ENCODE assay signal across 10 cellular contexts in genomic region chr14:25411933-25412757, GRCh38.
DNase-seq lines count a peak whose midpoint lies in the region; ATAC-seq, FAIRE-seq and TF ChIP-seq lines count a peak whose summit lies in the region.
"Had no signal": no experiment of that assay in that cellular context is flagged by ENCODE, and none has a peak within 500 bp of the region (broad histone marks: within the 10 kb centered on the region; RNA-seq: fewer than 3 reads in every experiment).

No MANE protein-coding gene starts in this region.

- H2AFZ ChIP-seq in neural progenitor cell (replicated peaks) = no peak overlapping the region

- peaks cover 2% of the 10 kb centered on the region for H3K4me1 Mint-ChIP-seq in neural progenitor cell
- no peaks in the 10 kb centered on the region for H3K4me1 Mint-ChIP-seq in activated CD8-positive, alpha-beta memory T cell treated with anti-CD3 and anti-CD28 coated beads, Interleukin-2, amount 10 ng/mL, durations not matched to agents 7 days and 5 days
- H3K4me1 Mint-ChIP-seq: memory B cell had no signal

- H3K36me3 ChIP-seq in neural progenitor cell = no peaks in the 10 kb centered on the region

- H3K4me3 ChIP-seq in neural progenitor cell = no peak overlapping the region

- no peak for ATAC-seq in GM18907 (IDR thresholded peaks at IDR 0.05; ENCODE audit: unreplicated experiment)
- ATAC-seq in activated CD8-positive, alpha-beta memory T cell treated with anti-CD3 and anti-CD28 coated beads, Interleukin-2, amount 10 ng/mL, durations not matched to agents 7 days and 5 days = no peak
- no peak for ATAC-seq in HG03095 (IDR thresholded peaks at IDR 0.05; ENCODE audit: unreplicated experiment)
- ATAC-seq: activated T-cell treated with anti-CD3 and anti-CD28 coated beads, Interleukin-2, amount 50 U/mL, for 72 hours had no signal

- no peaks in the 10 kb centered on the region for H4K20me1 ChIP-seq in neural progenitor cell (ENCODE audit: low read depth)

- H3K4me1 ChIP-seq in neural progenitor cell = no peaks in the 10 kb centered on the region

- H3K27me3 Mint-ChIP-seq in neural progenitor cell (ENCODE audit: insufficient read depth, low read depth) = peaks cover 3% of the 10 kb centered on the region
- H3K27me3 Mint-ChIP-seq in activated CD8-positive, alpha-beta memory T cell treated with anti-CD3 and anti-CD28 coated beads, Interleukin-2, amount 10 ng/mL, durations not matched to agents 7 days and 5 days = no peaks in the 10 kb centered on the region

- no peak overlapping the region for H3K9ac ChIP-seq in neural progenitor cell

- H3K27ac Mint-ChIP-seq in neural progenitor cell = no peak overlapping the region
- no peak overlapping the region for H3K27ac Mint-ChIP-seq in activated CD8-positive, alpha-beta memory T cell treated with anti-CD3 and anti-CD28 coated beads, Interleukin-2, amount 10 ng/mL, durations not matched to agents 7 days and 5 days
- H3K27ac Mint-ChIP-seq: activated T-cell treated with anti-CD3 and anti-CD28 coated beads, Interleukin-2, amount 50 U/mL, for 72 hours; memory B cell had no signal

- no peaks in the 10 kb centered on the region for H3F3A ChIP-seq in neural progenitor cell (ENCODE audit: low read depth)

- no peaks in the 10 kb centered on the region for H3K36me3 Mint-ChIP-seq in neural progenitor cell
- no peaks in the 10 kb centered on the region for H3K36me3 Mint-ChIP-seq in activated CD8-positive, alpha-beta memory T cell treated with anti-CD3 and anti-CD28 coated beads, Interleukin-2, amount 10 ng/mL, durations not matched to agents 7 days and 5 days
- H3K36me3 Mint-ChIP-seq: memory B cell had no signal

- no peak overlapping the region for H3K27ac ChIP-seq in neural progenitor cell

- DNase-seq in GM03348 (ENCODE audit: low spot score) (peak; percentile 28), NCI-H2227 treated with DMSO at 0.1 percent for 48 hours (lab: John Stamatoyannopoulos, UW) (peak; percentile 54), neural progenitor cell (ENCODE audit: low spot score) (peak; percentile 73), NCI-H187 treated with DMSO at 0.1 percent for 48 hours (lab: John Stamatoyannopoulos, UW) (no peak)
- no peak for DNase-seq in activated CD8-positive, alpha-beta memory T cell treated with anti-CD3 and anti-CD28 coated beads, Interleukin-2, amount 10 ng/mL, durations not matched to agents 7 days and 5 days
- DNase-seq: activated T-cell treated with anti-CD3 and anti-CD28 coated beads, Interleukin-2, amount 50 U/mL, for 72 hours had no signal

- TF ChIP-seq CTCF in neural progenitor cell (IDR thresholded peaks at IDR 0.05) = peak; percentile 57

- H3K9me3 Mint-ChIP-seq in neural progenitor cell = no peaks in the 10 kb centered on the region
- no peaks in the 10 kb centered on the region for H3K9me3 Mint-ChIP-seq in activated CD8-positive, alpha-beta memory T cell treated with anti-CD3 and anti-CD28 coated beads, Interleukin-2, amount 10 ng/mL, durations not matched to agents 7 days and 5 days (ENCODE audit: low read depth)

- no peaks in the 10 kb centered on the region for H3K27me3 ChIP-seq in neural progenitor cell

- peak; percentile 18 for FAIRE-seq in colon (lab: Jason Lieb, UNC)

- no peaks in the 10 kb centered on the region for H3K79me2 ChIP-seq in neural progenitor cell (ENCODE audit: low read depth)

- no peak overlapping the region for H3K4me2 ChIP-seq in neural progenitor cell

- CTCF ChIA-PET in activated CD8-positive, alpha-beta memory T cell treated with anti-CD3 and anti-CD28 coated beads, Interleukin-2, amount 10 ng/mL, durations not matched to agents 7 days and 5 days (lab: Charles Lee) = interaction anchor here (0.6 to 1.1 kb wide), 2 partner anchors 13 to 129 kb away, joined by 3 to 6 read pairs; no protein-coding TSS in a partner anchor

- no peak overlapping the region for H3K4me3 Mint-ChIP-seq in neural progenitor cell
- no peak overlapping the region for H3K4me3 Mint-ChIP-seq in activated CD8-positive, alpha-beta memory T cell treated with anti-CD3 and anti-CD28 coated beads, Interleukin-2, amount 10 ng/mL, durations not matched to agents 7 days and 5 days
- H3K4me3 Mint-ChIP-seq: activated T-cell treated with anti-CD3 and anti-CD28 coated beads, Interleukin-2, amount 50 U/mL, for 72 hours; memory B cell had no signal

- H3K9me3 ChIP-seq in neural progenitor cell (ENCODE audit: low read depth) = no peaks in the 10 kb centered on the region

Comparison
In these comparisons a context has a peak if more than half of its experiments do, and no peak if none do; other contexts are left out.
1. DNase-seq: peak in GM03348 (single experiment), NCI-H2227 treated with DMSO at 0.1 percent for 48 hours (single experiment) and neural progenitor cell (single experiment); none in activated CD8-positive, alpha-beta memory T cell treated with anti-CD3 and anti-CD28 coated beads, Interleukin-2, amount 10 ng/mL, durations not matched to agents 7 days and 5 days (single experiment) and NCI-H187 treated with DMSO at 0.1 percent for 48 hours (single experiment).